Comparison of ENCODE assay signal across 26 cellular contexts in genomic region chr12:43316506-43316905, GRCh38.
"Had no signal": no experiment of that assay in that cellular context is flagged by ENCODE, and none has a peak within 500 bp of the region (broad histone marks: within the 10 kb centered on the region; RNA-seq: fewer than 3 reads in every experiment).

No MANE protein-coding gene starts in this region.

- H3K9me3 Mint-ChIP-seq: activated B cell treated with CpG ODN at 0.5 μM for 24 hours; activated naive CD8-positive, alpha-beta T cell treated with anti-CD3 and anti-CD28 coated beads, Interleukin-2, amount 10 ng/mL, durations not matched to agents 7 days and 5 days; activated T-helper 2 cell treated with anti-CD3 and anti-CD28 coated beads, Interferon-gamma antibody, Interleukin-2, Interleukin-4, amounts not matched to agents 10 μg/mL and 5 μg/mL and 100 μg/mL, durations not matched to agents 14 hours and 24 hours and 36 hours; brain; memory B cell; neural progenitor cell; T-helper 1 cell treated with Interleukin-12 subunit alpha and Interleukin-12 subunit beta and Interleukin-4 antibody, amounts not matched to agents 30 μg/mL and 1 μg/mL, for 36 hours had no signal

- H3K9ac ChIP-seq: neural progenitor cell had no signal

- H2AFZ ChIP-seq: neural progenitor cell had no signal

- H3K9me3 ChIP-seq: colonic mucosa, esophagus muscularis mucosa, gastroesophageal sphincter, mucosa of descending colon, sigmoid colon, thyroid gland had no signal

- H3K4me1 ChIP-seq: colonic mucosa, esophagus muscularis mucosa, gastroesophageal sphincter, thyroid gland had no signal

- H3K36me3 ChIP-seq: colonic mucosa, esophagus muscularis mucosa, gastroesophageal sphincter, neural progenitor cell, sigmoid colon, thyroid gland had no signal

- H3K4me2 ChIP-seq: neural progenitor cell had no signal

- ATAC-seq: activated CD4-positive, alpha-beta T cell treated with anti-CD3 and anti-CD28 coated beads for 36 hours; activated T-cell treated with anti-CD3 and anti-CD28 coated beads, Interleukin-2, amount 50 U/mL, for 4 hours; gastroesophageal sphincter; left colon; mucosa of descending colon; stimulated activated naive CD8-positive, alpha-beta T cell treated with anti-CD3 and anti-CD28 coated beads, Interleukin-15, Interleukin-2, amounts not matched to agents 100 U/mL and 50 U/mL, for 24 hours had no signal

- H3K4me3 Mint-ChIP-seq: activated B cell treated with CpG ODN at 0.5 μM for 24 hours; activated CD4-positive, alpha-beta T cell treated with anti-CD3 and anti-CD28 coated beads for 36 hours; activated naive CD8-positive, alpha-beta T cell treated with anti-CD3 and anti-CD28 coated beads, Interleukin-2, amount 10 ng/mL, durations not matched to agents 7 days and 5 days; activated T-cell treated with anti-CD3 and anti-CD28 coated beads, Interleukin-2, amount 50 U/mL, for 4 hours; brain; memory B cell; neural progenitor cell; T-helper 1 cell treated with Interleukin-12 subunit alpha and Interleukin-12 subunit beta and Interleukin-4 antibody, amounts not matched to agents 30 μg/mL and 1 μg/mL, for 36 hours had no signal

- H3K27ac Mint-ChIP-seq: activated B cell treated with CpG ODN at 0.5 μM for 24 hours; activated CD4-positive, alpha-beta T cell treated with anti-CD3 and anti-CD28 coated beads for 36 hours; activated naive CD8-positive, alpha-beta T cell treated with anti-CD3 and anti-CD28 coated beads, Interleukin-2, amount 10 ng/mL, durations not matched to agents 7 days and 5 days; activated T-helper 2 cell treated with anti-CD3 and anti-CD28 coated beads, Interferon-gamma antibody, Interleukin-2, Interleukin-4, amounts not matched to agents 10 μg/mL and 5 μg/mL and 100 μg/mL, durations not matched to agents 14 hours and 24 hours and 36 hours; memory B cell; neural progenitor cell; progenitor cell of endocrine pancreas; T-helper 1 cell treated with Interleukin-12 subunit alpha and Interleukin-12 subunit beta and Interleukin-4 antibody, amounts not matched to agents 30 μg/mL and 1 μg/mL, for 36 hours had no signal

- H3K36me3 Mint-ChIP-seq: activated naive CD8-positive, alpha-beta T cell treated with anti-CD3 and anti-CD28 coated beads, Interleukin-2, amount 10 ng/mL, durations not matched to agents 7 days and 5 days; brain; memory B cell; neural progenitor cell had no signal

- H3K4me1 Mint-ChIP-seq: activated B cell treated with CpG ODN at 0.5 μM for 24 hours; activated CD4-positive, alpha-beta T cell treated with anti-CD3 and anti-CD28 coated beads for 36 hours; activated naive CD8-positive, alpha-beta T cell treated with anti-CD3 and anti-CD28 coated beads, Interleukin-2, amount 10 ng/mL, durations not matched to agents 7 days and 5 days; memory B cell had no signal

- DNase-seq: activated B cell treated with CpG ODN at 0.5 μM for 24 hours; activated CD4-positive, alpha-beta T cell treated with anti-CD3 and anti-CD28 coated beads for 36 hours; activated CD4-positive, alpha-beta T cell treated with anti-CD3 and anti-CD28 coated beads, Interleukin-2, amount 50 U/mL, for 4 hours; activated CD8-positive, alpha-beta memory T cell treated with anti-CD3 and anti-CD28 coated beads, Interleukin-2, amount 50 U/mL, for 48 hours; activated naive CD4-positive, alpha-beta T cell; activated naive CD8-positive, alpha-beta T cell treated with anti-CD3 and anti-CD28 coated beads, Interleukin-2, amount 10 ng/mL, durations not matched to agents 7 days and 5 days; activated T-cell treated with anti-CD3 and anti-CD28 coated beads, Interleukin-2, amount 50 U/mL, for 4 hours; central memory CD4-positive, alpha-beta T cell; colonic mucosa; dorsolateral prefrontal cortex; head of caudate nucleus; left colon; mucosa of descending colon; retina; sigmoid colon; stimulated activated CD4-positive, alpha-beta T cell treated with anti-CD3 and anti-CD28 coated beads, Interleukin-4, amount 100 ng/mL, for 24 hours; stimulated activated naive CD8-positive, alpha-beta T cell treated with anti-CD3 and anti-CD28 coated beads, Interleukin-15, Interleukin-2, amounts not matched to agents 100 U/mL and 50 U/mL, for 24 hours; thyroid gland had no signal

- H3K27me3 Mint-ChIP-seq: activated B cell treated with CpG ODN at 0.5 μM for 24 hours; activated CD4-positive, alpha-beta T cell treated with anti-CD3 and anti-CD28 coated beads for 36 hours; activated naive CD8-positive, alpha-beta T cell treated with anti-CD3 and anti-CD28 coated beads, Interleukin-2, amount 10 ng/mL, durations not matched to agents 7 days and 5 days; brain; memory B cell; progenitor cell of endocrine pancreas had no signal

- H3K27ac ChIP-seq: colonic mucosa, dorsolateral prefrontal cortex, esophagus muscularis mucosa, gastroesophageal sphincter, neural progenitor cell, sigmoid colon, thyroid gland had no signal

- H3K4me3 ChIP-seq: colonic mucosa, dorsolateral prefrontal cortex, esophagus muscularis mucosa, gastroesophageal sphincter, mucosa of descending colon, neural progenitor cell, sigmoid colon, thyroid gland had no signal

- H3K27me3 ChIP-seq: colonic mucosa, dorsolateral prefrontal cortex, esophagus muscularis mucosa, gastroesophageal sphincter, neural progenitor cell, sigmoid colon, thyroid gland had no signal
